Comparison of ENCODE assay signal across 26 cellular contexts in the genomic region with DNA sequence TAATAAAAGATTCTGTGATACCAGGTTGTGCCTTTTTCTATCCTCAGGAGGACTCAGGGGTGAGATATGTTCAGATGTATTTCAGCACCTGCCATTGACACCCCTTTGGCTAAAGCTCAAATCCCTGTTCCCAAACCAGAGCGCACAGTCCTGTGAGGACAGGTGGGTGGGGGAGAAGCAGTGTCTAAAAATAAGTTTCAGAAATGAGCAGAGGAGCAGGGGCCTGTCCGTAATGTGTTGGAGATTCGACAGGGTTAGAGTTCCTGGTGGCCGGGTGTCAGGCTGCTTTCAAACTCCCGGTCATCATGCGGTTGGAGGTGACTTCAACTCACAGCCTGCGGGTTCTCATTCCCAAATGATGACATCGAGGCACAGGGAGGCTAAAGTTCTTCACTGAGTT.
"Had no signal": no experiment of that assay in that cellular context is flagged by ENCODE, and none has a peak within 500 bp of the region (broad histone marks: within the 10 kb centered on the region; RNA-seq: fewer than 3 reads in every experiment).

No MANE protein-coding gene starts in this region.

- H3K27ac ChIP-seq: KMS-11 had no signal

- ATAC-seq: activated CD8-positive, alpha-beta memory T cell treated with anti-CD3 and anti-CD28 coated beads, Interleukin-2, amount 10 ng/mL, durations not matched to agents 7 days and 5 days; activated T-helper 17 cell treated with anti-CD3 and anti-CD28 coated beads, Interleukin-2, amount 50 U/mL, for 72 hours; Panc1; T-cell had no signal

- DNase-seq: activated B cell treated with CpG ODN at 0.5 μM for 24 hours; activated CD4-positive, alpha-beta T cell treated with anti-CD3 and anti-CD28 coated beads for 1 hour; activated CD4-positive, alpha-beta T cell treated with anti-CD3 and anti-CD28 coated beads, Interleukin-2, amount 10 ng/mL, durations not matched to agents 24 days and 14 days; activated CD4-positive, alpha-beta T cell treated with anti-CD3 and anti-CD28 coated beads, Interleukin-2, amount 50 U/mL, for 48 hours; activated CD8-positive, alpha-beta memory T cell treated with anti-CD3 and anti-CD28 coated beads, Interleukin-2, amount 10 ng/mL, durations not matched to agents 7 days and 5 days; activated gamma-delta T cell; activated naive CD4-positive, alpha-beta T cell treated with anti-CD3 and anti-CD28 coated beads for 36 hours; activated T-cell treated with anti-CD3 and anti-CD28 coated beads, Interleukin-2, amount 50 U/mL, for 24 hours; amygdala; MV-4-11; NCI-H1092 treated with DMSO at 0.1 percent for 48 hours; NCI-H1417 treated with DMSO at 0.1 percent for 48 hours; NCI-H1694; NCI-H2029; NCI-H2107; NCI-H2171 treated with DMSO at 0.1 percent for 48 hours; NCI-H226; NCI-H526; NCI-H774; SIG-M5; T-cell; T-helper 2 cell; T1000 had no signal

- H3K4me2 ChIP-seq: KMS-11 had no signal

- H3K9ac ChIP-seq: KMS-11 had no signal
